Comparison of ENCODE assay signal across 2 cellular contexts in the genomic region with DNA sequence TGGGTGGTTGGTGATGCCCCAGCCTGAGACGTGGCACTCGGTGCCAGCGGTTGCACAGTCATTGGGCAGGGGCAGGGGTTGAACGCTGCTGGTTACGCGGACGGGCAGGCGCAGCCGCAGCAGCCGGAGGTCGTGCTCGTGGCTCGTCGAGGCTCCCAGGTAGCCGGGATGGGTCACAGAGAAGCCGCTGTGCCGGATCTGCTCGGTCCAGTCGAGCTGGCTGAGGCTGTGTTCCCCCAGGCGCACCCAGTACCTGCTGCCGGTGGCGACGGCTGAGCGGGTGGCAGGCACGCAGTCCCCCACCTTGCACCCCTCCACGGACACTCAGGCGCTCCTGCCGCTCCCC.
TF ChIP-seq lines count a peak whose summit lies in the region.

No MANE protein-coding gene starts in this region.

TF ChIP-seq in HEK293, 187 proteins besides CTCF, POLR2A, EP300 and RAD21:
- no peak for TF ChIP-seq BCL11B (tag by site-specific recombination; IDR thresholded peaks at IDR 0.05; ENCODE audit: low read depth)
- 0 out of 2 replicates have a peak, but pooled peaks have one; percentile 1 for TF ChIP-seq BCL11A (tag by site-specific recombination; IDR thresholded peaks at IDR 0.05; ENCODE audit: low read depth)

TF ChIP-seq in H1, 55 proteins besides CTCF, POLR2A, EP300 and RAD21:
- TF ChIP-seq SP1 (IDR thresholded peaks at IDR 0.05; ENCODE audit: low read depth, low read length) (no peak), TBP (IDR thresholded peaks at IDR 0.05; ENCODE audit: low read depth, low read length) (no peak), RNF2 (IDR thresholded peaks at IDR 0.05; ENCODE audit: borderline replicate concordance, low read depth, low read length, missing control alignments, poor library complexity, severe bottlenecking) (no peak), NRF1 (IDR thresholded peaks at IDR 0.05; ENCODE audit: low read depth, low read length) (no peak), POU5F1 (IDR thresholded peaks at IDR 0.05; ENCODE audit: low read depth, low read length) (no peak), PHF8 (conservative IDR thresholded peaks at IDR 0.05; ENCODE audit: low read depth, low read length) (no peak), SIN3A (conservative IDR thresholded peaks at IDR 0.05 in 1 of 2, IDR thresholded peaks at IDR 0.05 in 1 of 2; ENCODE audit: low read depth in 1 of 2, low read length in 2 of 2) (no peak), EZH2 (IDR thresholded peaks at IDR 0.05; ENCODE audit: low read depth, low read length, severe bottlenecking) (no peak), JUN (IDR thresholded peaks at IDR 0.05; ENCODE audit: low read depth, low read length) (no peak), FOSL1 (IDR thresholded peaks at IDR 0.05; ENCODE audit: insufficient read depth, low read depth, low read length) (no peak)
- TF ChIP-seq, protein P1, sequence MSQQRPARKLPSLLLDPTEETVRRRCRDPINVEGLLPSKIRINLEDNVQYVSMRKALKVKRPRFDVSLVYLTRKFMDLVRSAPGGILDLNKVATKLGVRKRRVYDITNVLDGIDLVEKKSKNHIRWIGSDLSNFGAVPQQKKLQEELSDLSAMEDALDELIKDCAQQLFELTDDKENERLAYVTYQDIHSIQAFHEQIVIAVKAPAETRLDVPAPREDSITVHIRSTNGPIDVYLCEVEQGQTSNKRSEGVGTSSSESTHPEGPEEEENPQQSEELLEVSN (IDR thresholded peaks at IDR 0.05) = no peak
TF ChIP-seq in H1: peak in this region for 0.
